ENCODE assay signal across 1 cellular context in the genomic region with DNA sequence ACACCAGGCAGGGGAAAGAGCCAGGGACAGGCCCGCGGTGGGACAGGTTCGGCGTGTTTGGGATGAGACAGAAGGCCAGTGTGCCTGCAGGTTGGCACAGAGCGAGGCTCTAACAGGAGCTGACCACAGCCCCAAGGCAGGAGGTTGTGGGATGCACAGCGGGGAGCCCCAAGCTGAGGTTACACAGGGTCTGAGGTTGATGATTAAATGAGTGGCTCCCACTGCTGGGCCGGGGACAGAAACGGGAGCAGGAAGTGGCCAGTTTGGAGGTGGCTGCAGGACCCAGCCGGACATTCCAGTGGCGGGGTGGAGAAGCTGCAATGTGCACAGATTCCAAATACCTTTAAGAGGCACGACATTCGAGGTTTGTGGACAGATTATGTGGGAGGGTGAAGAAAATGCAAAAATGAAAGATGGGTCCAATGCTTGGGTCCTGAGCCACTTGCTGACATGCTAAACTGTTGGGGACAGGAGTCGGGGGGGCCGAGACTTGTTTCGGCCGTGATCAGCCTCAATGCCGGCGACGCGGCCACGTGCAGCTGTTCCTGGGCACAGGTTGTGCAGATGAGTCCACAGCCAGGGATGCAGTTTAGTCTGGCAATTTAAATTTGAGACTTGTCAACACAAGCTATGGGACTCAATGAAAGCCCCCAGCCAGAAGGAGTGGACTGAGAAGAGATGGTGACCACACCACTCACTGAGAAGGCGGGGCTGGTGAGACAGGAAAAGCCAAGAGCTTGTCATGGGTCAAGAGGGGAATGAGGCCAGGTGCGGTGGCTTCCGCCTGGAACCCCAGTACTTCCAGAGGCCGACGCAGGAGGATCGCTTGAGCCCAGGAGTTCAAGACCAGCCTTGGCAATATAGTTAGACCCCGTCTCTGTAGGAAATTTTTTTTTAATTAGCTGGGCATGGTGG.
A peak's percentile ranks its signal among the peaks of the same experiment; 100 is the strongest.
TF ChIP-seq lines count a peak whose summit lies in the region.

No MANE protein-coding gene starts in this region.

TF ChIP-seq in HepG2, 621 proteins besides CTCF, POLR2A, EP300 and RAD21 (continued from another document and continues in another):
- TF ChIP-seq, protein P1, sequence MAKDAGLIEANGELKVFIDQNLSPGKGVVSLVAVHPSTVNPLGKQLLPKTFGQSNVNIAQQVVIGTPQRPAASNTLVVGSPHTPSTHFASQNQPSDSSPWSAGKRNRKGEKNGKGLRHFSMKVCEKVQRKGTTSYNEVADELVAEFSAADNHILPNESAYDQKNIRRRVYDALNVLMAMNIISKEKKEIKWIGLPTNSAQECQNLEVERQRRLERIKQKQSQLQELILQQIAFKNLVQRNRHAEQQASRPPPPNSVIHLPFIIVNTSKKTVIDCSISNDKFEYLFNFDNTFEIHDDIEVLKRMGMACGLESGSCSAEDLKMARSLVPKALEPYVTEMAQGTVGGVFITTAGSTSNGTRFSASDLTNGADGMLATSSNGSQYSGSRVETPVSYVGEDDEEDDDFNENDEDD (CRISPR knock-in tag; IDR thresholded peaks at IDR 0.05; ENCODE audit: borderline replicate concordance), result no peak; the same call in 1 of the 2 replicates
- TF ChIP-seq ZNF577 (CRISPR knock-in tag; IDR thresholded peaks at IDR 0.05; ENCODE audit: borderline replicate concordance, low read depth) (no peak), SKI (IDR thresholded peaks at IDR 0.05; ENCODE audit: partially characterized antibody) (no peak), PREB (CRISPR knock-in tag; IDR thresholded peaks at IDR 0.05) (no peak), ZSCAN9 (CRISPR knock-in tag; IDR thresholded peaks at IDR 0.05; ENCODE audit: borderline replicate concordance) (0 out of 2 replicates have a peak, but pooled peaks have one; percentile 2), SKIL (CRISPR knock-in tag; IDR thresholded peaks at IDR 0.05; ENCODE audit: borderline replicate concordance) (no peak), GZF1 (CRISPR knock-in tag; IDR thresholded peaks at IDR 0.05) (0 out of 2 replicates have a peak, but pooled peaks have one; percentile 25), ELF1 (CRISPR knock-in tag; IDR thresholded peaks at IDR 0.05) (peak; percentile 54; the same call in 1 of the 2 replicates), CAMTA2 (CRISPR knock-in tag; IDR thresholded peaks at IDR 0.05; ENCODE audit: borderline replicate concordance) (no peak), ATM (IDR thresholded peaks at IDR 0.05; ENCODE audit: borderline replicate concordance) (no peak), ZNF30 (CRISPR knock-in tag; IDR thresholded peaks at IDR 0.05) (peak; percentile 81; the same call in 1 of the 2 replicates), RXRB (CRISPR knock-in tag; IDR thresholded peaks at IDR 0.05; ENCODE audit: borderline replicate concordance) (peak; percentile 16; the same call in 1 of the 2 replicates), SIN3A (IDR thresholded peaks at IDR 0.05; ENCODE audit: borderline replicate concordance, low read depth, low read length) (no peak), YY1 (IDR thresholded peaks at IDR 0.05; ENCODE audit: insufficient read depth, insufficient replicate concordance, low read depth, low read length) (no peak), MED1 (CRISPR knock-in tag; IDR thresholded peaks at IDR 0.05) (peak; percentile 56), ZNF564 (CRISPR knock-in tag; IDR thresholded peaks at IDR 0.05) (0 out of 2 replicates have a peak, but pooled peaks have one; percentile 3), ZNF768 (CRISPR knock-in tag; IDR thresholded peaks at IDR 0.05) (peak; percentile 79; the same call in 1 of the 2 replicates), MYPOP (CRISPR knock-in tag; IDR thresholded peaks at IDR 0.05) (0 out of 2 replicates have a peak, but pooled peaks have one; percentile 32), REXO4 (CRISPR knock-in tag; IDR thresholded peaks at IDR 0.05; ENCODE audit: borderline replicate concordance) (no peak), ZNF317 (CRISPR knock-in tag; IDR thresholded peaks at IDR 0.05) (no peak), CSRNP1 (CRISPR knock-in tag; IDR thresholded peaks at IDR 0.05) (0 out of 2 replicates have a peak, but pooled peaks have one; percentile 21), PHF8 (CRISPR knock-in tag; IDR thresholded peaks at IDR 0.05) (0 out of 2 replicates have a peak, but pooled peaks have one; percentile 18), ZNF235 (CRISPR knock-in tag; IDR thresholded peaks at IDR 0.05; ENCODE audit: borderline replicate concordance) (no peak), KDM2A (CRISPR knock-in tag; IDR thresholded peaks at IDR 0.05; ENCODE audit: borderline replicate concordance, low read depth) (peak; percentile 52; the same call in 1 of the 2 replicates), NCOR1 (IDR thresholded peaks at IDR 0.05; ENCODE audit: borderline replicate concordance, low read length) (no peak)
- TF ChIP-seq, protein P2, sequence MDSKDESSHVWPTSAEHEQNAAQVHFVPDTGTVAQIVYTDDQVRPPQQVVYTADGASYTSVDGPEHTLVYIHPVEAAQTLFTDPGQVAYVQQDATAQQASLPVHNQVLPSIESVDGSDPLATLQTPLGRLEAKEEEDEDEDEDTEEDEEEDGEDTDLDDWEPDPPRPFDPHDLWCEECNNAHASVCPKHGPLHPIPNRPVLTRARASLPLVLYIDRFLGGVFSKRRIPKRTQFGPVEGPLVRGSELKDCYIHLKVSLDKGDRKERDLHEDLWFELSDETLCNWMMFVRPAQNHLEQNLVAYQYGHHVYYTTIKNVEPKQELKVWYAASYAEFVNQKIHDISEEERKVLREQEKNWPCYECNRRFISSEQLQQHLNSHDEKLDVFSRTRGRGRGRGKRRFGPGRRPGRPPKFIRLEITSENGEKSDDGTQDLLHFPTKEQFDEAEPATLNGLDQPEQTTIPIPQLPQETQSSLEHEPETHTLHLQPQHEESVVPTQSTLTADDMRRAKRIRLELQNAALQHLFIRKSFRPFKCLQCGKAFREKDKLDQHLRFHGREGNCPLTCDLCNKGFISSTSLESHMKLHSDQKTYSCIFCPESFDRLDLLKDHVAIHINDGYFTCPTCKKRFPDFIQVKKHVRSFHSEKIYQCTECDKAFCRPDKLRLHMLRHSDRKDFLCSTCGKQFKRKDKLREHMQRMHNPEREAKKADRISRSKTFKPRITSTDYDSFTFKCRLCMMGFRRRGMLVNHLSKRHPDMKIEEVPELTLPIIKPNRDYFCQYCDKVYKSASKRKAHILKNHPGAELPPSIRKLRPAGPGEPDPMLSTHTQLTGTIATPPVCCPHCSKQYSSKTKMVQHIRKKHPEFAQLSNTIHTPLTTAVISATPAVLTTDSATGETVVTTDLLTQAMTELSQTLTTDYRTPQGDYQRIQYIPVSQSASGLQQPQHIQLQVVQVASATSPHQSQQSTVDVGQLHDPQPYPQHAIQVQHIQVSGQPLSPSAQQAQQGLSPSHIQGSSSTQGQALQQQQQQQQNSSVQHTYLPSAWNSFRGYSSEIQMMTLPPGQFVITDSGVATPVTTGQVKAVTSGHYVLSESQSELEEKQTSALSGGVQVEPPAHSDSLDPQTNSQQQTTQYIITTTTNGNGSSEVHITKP (CRISPR knock-in tag; IDR thresholded peaks at IDR 0.05; ENCODE audit: low read depth), result 0 out of 2 replicates have a peak, but pooled peaks have one; percentile 34
- TF ChIP-seq, protein P3, sequence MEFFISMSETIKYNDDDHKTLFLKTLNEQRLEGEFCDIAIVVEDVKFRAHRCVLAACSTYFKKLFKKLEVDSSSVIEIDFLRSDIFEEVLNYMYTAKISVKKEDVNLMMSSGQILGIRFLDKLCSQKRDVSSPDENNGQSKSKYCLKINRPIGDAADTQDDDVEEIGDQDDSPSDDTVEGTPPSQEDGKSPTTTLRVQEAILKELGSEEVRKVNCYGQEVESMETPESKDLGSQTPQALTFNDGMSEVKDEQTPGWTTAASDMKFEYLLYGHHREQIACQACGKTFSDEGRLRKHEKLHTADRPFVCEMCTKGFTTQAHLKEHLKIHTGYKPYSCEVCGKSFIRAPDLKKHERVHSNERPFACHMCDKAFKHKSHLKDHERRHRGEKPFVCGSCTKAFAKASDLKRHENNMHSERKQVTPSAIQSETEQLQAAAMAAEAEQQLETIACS (CRISPR knock-in tag; IDR thresholded peaks at IDR 0.05), result no peak
- TF ChIP-seq, protein P4, sequence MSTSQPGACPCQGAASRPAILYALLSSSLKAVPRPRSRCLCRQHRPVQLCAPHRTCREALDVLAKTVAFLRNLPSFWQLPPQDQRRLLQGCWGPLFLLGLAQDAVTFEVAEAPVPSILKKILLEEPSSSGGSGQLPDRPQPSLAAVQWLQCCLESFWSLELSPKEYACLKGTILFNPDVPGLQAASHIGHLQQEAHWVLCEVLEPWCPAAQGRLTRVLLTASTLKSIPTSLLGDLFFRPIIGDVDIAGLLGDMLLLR (CRISPR knock-in tag; IDR thresholded peaks at IDR 0.05), result 0 out of 2 replicates have a peak, but pooled peaks have one; percentile 23
- TF ChIP-seq, protein P5, sequence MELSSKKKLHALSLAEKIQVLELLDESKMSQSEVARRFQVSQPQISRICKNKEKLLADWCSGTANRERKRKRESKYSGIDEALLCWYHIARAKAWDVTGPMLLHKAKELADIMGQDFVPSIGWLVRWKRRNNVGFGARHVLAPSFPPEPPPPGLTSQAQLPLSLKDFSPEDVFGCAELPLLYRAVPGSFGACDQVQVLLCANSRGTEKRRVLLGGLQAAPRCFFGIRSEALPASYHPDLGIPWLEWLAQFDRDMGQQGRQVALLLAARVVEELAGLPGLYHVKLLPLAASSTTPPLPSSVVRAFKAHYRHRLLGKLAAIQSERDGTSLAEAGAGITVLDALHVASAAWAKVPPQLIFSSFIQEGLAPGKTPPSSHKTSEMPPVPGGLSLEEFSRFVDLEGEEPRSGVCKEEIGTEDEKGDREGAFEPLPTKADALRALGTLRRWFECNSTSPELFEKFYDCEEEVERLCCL (CRISPR knock-in tag; IDR thresholded peaks at IDR 0.05; ENCODE audit: borderline replicate concordance), result 0 out of 2 replicates have a peak, but pooled peaks have one; percentile 45
- TF ChIP-seq, protein P6, sequence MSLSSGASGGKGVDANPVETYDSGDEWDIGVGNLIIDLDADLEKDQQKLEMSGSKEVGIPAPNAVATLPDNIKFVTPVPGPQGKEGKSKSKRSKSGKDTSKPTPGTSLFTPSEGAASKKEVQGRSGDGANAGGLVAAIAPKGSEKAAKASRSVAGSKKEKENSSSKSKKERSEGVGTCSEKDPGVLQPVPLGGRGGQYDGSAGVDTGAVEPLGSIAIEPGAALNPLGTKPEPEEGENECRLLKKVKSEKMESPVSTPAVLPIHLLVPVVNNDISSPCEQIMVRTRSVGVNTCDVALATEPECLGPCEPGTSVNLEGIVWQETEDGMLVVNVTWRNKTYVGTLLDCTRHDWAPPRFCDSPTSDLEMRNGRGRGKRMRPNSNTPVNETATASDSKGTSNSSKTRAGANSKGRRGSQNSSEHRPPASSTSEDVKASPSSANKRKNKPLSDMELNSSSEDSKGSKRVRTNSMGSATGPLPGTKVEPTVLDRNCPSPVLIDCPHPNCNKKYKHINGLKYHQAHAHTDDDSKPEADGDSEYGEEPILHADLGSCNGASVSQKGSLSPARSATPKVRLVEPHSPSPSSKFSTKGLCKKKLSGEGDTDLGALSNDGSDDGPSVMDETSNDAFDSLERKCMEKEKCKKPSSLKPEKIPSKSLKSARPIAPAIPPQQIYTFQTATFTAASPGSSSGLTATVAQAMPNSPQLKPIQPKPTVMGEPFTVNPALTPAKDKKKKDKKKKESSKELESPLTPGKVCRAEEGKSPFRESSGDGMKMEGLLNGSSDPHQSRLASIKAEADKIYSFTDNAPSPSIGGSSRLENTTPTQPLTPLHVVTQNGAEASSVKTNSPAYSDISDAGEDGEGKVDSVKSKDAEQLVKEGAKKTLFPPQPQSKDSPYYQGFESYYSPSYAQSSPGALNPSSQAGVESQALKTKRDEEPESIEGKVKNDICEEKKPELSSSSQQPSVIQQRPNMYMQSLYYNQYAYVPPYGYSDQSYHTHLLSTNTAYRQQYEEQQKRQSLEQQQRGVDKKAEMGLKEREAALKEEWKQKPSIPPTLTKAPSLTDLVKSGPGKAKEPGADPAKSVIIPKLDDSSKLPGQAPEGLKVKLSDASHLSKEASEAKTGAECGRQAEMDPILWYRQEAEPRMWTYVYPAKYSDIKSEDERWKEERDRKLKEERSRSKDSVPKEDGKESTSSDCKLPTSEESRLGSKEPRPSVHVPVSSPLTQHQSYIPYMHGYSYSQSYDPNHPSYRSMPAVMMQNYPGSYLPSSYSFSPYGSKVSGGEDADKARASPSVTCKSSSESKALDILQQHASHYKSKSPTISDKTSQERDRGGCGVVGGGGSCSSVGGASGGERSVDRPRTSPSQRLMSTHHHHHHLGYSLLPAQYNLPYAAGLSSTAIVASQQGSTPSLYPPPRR (CRISPR knock-in tag; IDR thresholded peaks at IDR 0.05; ENCODE audit: borderline replicate concordance), result no peak
